Comparison of ENCODE assay signal across 2 cellular contexts in genomic region chr14:104082807-104083206, GRCh38.
TF ChIP-seq lines count a peak whose summit lies in the region.

No MANE protein-coding gene starts in this region.

TF ChIP-seq in SK-N-SH, 30 proteins besides CTCF, POLR2A, EP300 and RAD21 (continued from another document):
- TF ChIP-seq REST (IDR thresholded peaks at IDR 0.05; ENCODE audit: low read depth, low read length) (no peak), MEF2A (IDR thresholded peaks at IDR 0.05; ENCODE audit: borderline replicate concordance, low read depth) (no peak), FOSL2 (IDR thresholded peaks at IDR 0.05; ENCODE audit: borderline replicate concordance, low read depth) (no peak), IRF3 (IDR thresholded peaks at IDR 0.05; ENCODE audit: low read depth, low read length) (no peak), MAX (IDR thresholded peaks at IDR 0.05; ENCODE audit: low read depth) (no peak), RFX5 (IDR thresholded peaks at IDR 0.05; ENCODE audit: low read length) (no peak), RCOR1 (IDR thresholded peaks at IDR 0.05; ENCODE audit: low read length) (no peak), FOXJ3 (CRISPR knock-in tag; IDR thresholded peaks at IDR 0.05) (no peak), PBX3 (IDR thresholded peaks at IDR 0.05) (no peak), USF2 (IDR thresholded peaks at IDR 0.05; ENCODE audit: borderline replicate concordance, low read depth, low read length) (no peak), FOXM1 (IDR thresholded peaks at IDR 0.05; ENCODE audit: low read depth) (no peak), GATA2 (CRISPR knock-in tag; IDR thresholded peaks at IDR 0.05) (no peak), JUND (IDR thresholded peaks at IDR 0.05) (no peak), NFIC (IDR thresholded peaks at IDR 0.05; ENCODE audit: borderline replicate concordance) (no peak), YY1 (IDR thresholded peaks at IDR 0.05; ENCODE audit: low read depth) (no peak)

TF ChIP-seq in SK-N-SH treated with all-trans-retinoic acid at 6 μM for 48 hours, 23 proteins besides CTCF, POLR2A, EP300 and RAD21 (continued from another document):
- TF ChIP-seq TSHZ2 (CRISPR knock-in tag; IDR thresholded peaks at IDR 0.05) (no peak), CSDC2 (CRISPR knock-in tag; IDR thresholded peaks at IDR 0.05) (no peak), OSR1 (CRISPR knock-in tag; IDR thresholded peaks at IDR 0.05) (no peak), POU6F1 (CRISPR knock-in tag; IDR thresholded peaks at IDR 0.05; ENCODE audit: borderline replicate concordance, low read depth) (no peak), RARB (CRISPR knock-in tag; IDR thresholded peaks at IDR 0.05) (no peak)
TF ChIP-seq in SK-N-SH treated with all-trans-retinoic acid at 6 μM for 48 hours: peak in this region for 0.
